8 cellular contexts compared by ENCODE assay signal in genomic region chr2:19346983-19347618, GRCh38. TPM values are rescaled to one million over a fixed set of nuclear protein-coding genes. Genes with fewer than 3 reads are reported as not detected.
DNase-seq lines count a peak whose midpoint lies in the region; ATAC-seq, FAIRE-seq and TF ChIP-seq lines count a peak whose summit lies in the region.

No MANE protein-coding gene starts in this region.

- H3K36me3 ChIP-seq in small intestine (ENCODE audit: control insufficient read depth in 2 of 2, insufficient read depth in 2 of 2, low read length in 2 of 2), result no peaks in the 10 kb centered on the region

- CTCF ChIA-PET in RWPE1 (lab: Yijun Ruan, JAX), result no interaction called here

- TF ChIP-seq CTCF in RWPE1 (conservative IDR thresholded peaks at IDR 0.05; ENCODE audit: low read depth) (no peak), fibroblast of villous mesenchyme (IDR thresholded peaks at IDR 0.05; ENCODE audit: insufficient read depth, low read depth, low read length) (no peak)

- H3K9me3 ChIP-seq in small intestine (ENCODE audit: control insufficient read depth, low read depth), result no peaks in the 10 kb centered on the region

- DNase-seq in RWPE1 (ENCODE audit: low spot score) (no peak), fibroblast of villous mesenchyme (ENCODE audit: low read depth) (no peak), small intestine (no peak), HuH-7.5 (ENCODE audit: low spot score) (no peak), NCI-H187 (lab: John Stamatoyannopoulos, UW) (no peak)
- DNase-seq in activated CD4-positive, alpha-beta T cell treated with anti-CD3 and anti-CD28 coated beads for 4 hours, result no peak

- WGBS in small intestine, 3 donors, result 39 to 43% (median 42%) methylated on average over 6 of the region's 6 CpGs

- peaks cover 0 to 4% of the 10 kb centered on the region in 2 donors for H3K27me3 ChIP-seq in small intestine (ENCODE audit: control insufficient read depth in 2 of 2, insufficient read depth in 2 of 2, low read length in 2 of 2)

- H3K4me3 ChIP-seq in fibroblast of villous mesenchyme (ENCODE audit: low read depth, low read length), result peak overlapping the region; percentile 97
- peak overlapping the region; percentile 18 to 82 for H3K4me3 ChIP-seq in small intestine (ENCODE audit: low read depth in 1 of 2, low read length in 2 of 2)

- no peak for FAIRE-seq in small intestine (lab: Jason Lieb, UNC)

- peaks cover 0 to 3% of the 10 kb centered on the region in 2 donors for H3K4me1 ChIP-seq in small intestine (ENCODE audit: control insufficient read depth in 2 of 2, insufficient read depth in 1 of 2, low read depth in 1 of 2, low read length in 1 of 2)

- ATAC-seq in GM18867 (IDR thresholded peaks at IDR 0.05; ENCODE audit: unreplicated experiment) (peak; percentile 5), HG02642 (IDR thresholded peaks at IDR 0.05; ENCODE audit: poor library complexity, unreplicated experiment) (peak; percentile 2)

- H3K27ac ChIP-seq in RWPE1 (peak overlapping the region; percentile 90), small intestine (ENCODE audit: low read depth in 1 of 2, low read length in 1 of 2) (peak overlapping the region; percentile 76 to 82)

- POLR2A ChIA-PET in RWPE1 (lab: Yijun Ruan, JAX; ENCODE audit: low non-redundant PET), result interaction anchor here (0.6 kb wide), 1 partner anchor 549 kb away, joined by 5 read pairs; no protein-coding TSS in a partner anchor

RNA-seq across cellular contexts. Expression of gene OSR1, which starts 11.3 kb away (rescaled TPM):
- total RNA-seq in fibroblast of villous mesenchyme, result 2.2 and 4.5 TPM in 2 replicates
- 10 to 100 TPM in 1 of 3 donors, under 1 TPM in 1, not detected in 1; 0.27 to 12.2 TPM for polyA plus RNA-seq in small intestine
